ENCODE assay signal across 8 cellular contexts in the genomic region with DNA sequence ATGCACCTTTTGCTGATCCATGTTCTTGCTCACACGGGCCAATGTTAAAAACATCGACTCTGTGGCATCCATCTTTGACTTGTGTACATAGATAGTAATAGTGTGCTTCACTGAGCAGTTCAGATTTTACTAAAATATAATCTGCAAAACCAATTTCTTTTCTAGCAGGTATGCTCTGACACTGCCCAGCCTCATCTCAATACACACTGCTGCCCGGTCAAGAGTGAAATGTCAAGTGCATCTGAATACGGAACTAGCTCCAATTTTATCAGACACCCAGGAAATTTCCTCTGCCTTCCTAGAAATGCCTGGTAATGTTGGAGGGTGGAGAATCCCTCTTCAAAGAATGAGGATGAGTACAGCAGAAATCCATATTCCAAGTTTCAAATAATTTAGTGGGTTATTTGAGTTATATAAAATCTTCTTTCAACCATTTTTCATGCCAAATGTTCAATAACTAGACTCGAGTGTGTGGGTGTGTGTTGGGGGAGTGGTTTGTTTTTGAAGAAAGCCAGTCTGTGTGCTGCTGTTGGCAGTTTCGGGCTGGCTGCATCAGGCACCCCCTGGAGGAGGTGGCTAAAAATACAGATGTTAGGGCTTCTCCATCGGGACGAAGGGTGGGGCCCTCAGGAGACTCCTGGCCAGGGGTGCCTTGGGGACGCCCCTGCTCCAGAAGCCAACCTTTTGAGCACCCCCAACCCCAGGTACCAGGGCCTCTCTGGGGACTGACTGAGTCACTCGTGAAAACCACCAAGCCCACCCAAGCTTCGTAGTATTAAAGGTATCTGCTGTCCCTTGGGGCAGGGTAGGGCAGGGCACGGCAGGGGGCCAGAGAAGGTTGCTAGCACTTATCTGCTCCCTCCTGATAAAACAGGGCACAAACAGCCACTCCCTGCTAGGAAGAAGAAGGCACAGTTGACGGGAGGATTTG. TPM values are rescaled to one million over a fixed set of nuclear protein-coding genes. Genes with fewer than 3 reads are reported as not detected.
DNase-seq lines count a peak whose midpoint lies in the region; ATAC-seq and TF ChIP-seq lines count a peak whose summit lies in the region.

No MANE protein-coding gene starts in this region.

- H3K14ac ChIP-seq in trophoblast cell (ENCODE audit: low read length): no peak overlapping the region

- peak; percentile 15 for DNase-seq in stimulated activated CD4-positive, alpha-beta T cell treated with anti-CD3 and anti-CD28 coated beads, Interleukin-4, amount 100 ng/mL, for 24 hours
- no peak for DNase-seq in stimulated activated CD4-positive, alpha-beta T cell treated with anti-CD3 and anti-CD28 coated beads, Interleukin-4, amount 100 ng/mL, for 4 hours
- DNase-seq in RPMI8226 (peak; percentile 40), fibroblast of the aortic adventitia (ENCODE audit: low read depth) (peak; percentile 66), trophoblast cell (peak in 1 of 2 donors; percentile 50), putamen (ENCODE audit: low spot score) (no peak), GM19240 (ENCODE audit: insufficient read length, low spot score) (no peak)

- H3K79me1 ChIP-seq in trophoblast cell (ENCODE audit: low read length): no peaks in the 10 kb centered on the region

- H3K4me3 ChIP-seq in fibroblast of the aortic adventitia (ENCODE audit: low read depth, low read length) (no peak overlapping the region), trophoblast cell (ENCODE audit: low read depth, low read length) (no peak overlapping the region)

- H4K91ac ChIP-seq in trophoblast cell (ENCODE audit: low read depth, low read length): no peak overlapping the region

- H2BK12ac ChIP-seq in trophoblast cell (ENCODE audit: low read length): no peak overlapping the region

- no peak for ATAC-seq in GM19328 (IDR thresholded peaks at IDR 0.05; ENCODE audit: unreplicated experiment)

- peaks cover 10 to 11% of the 10 kb centered on the region in 2 experiments for H3K4me1 ChIP-seq in trophoblast cell (ENCODE audit: control insufficient read depth in 1 of 2, insufficient read depth in 2 of 2, low read length in 2 of 2)

- H4K8ac ChIP-seq in trophoblast cell (ENCODE audit: low read depth, low read length): no peak overlapping the region

- peak overlapping the region; percentile 44 for H3K4ac ChIP-seq in trophoblast cell (ENCODE audit: low read depth, low read length)

- WGBS in trophoblast cell (ENCODE audit: extremely low coverage, insufficient coverage, insufficient read length): no CpG with 5 or more reads among the region's 13 CpGs

- H3K27ac ChIP-seq in trophoblast cell (ENCODE audit: low read depth, low read length): no peak overlapping the region

- peak; percentile 60 for TF ChIP-seq CTCF in fibroblast of the aortic adventitia (IDR thresholded peaks at IDR 0.05; ENCODE audit: insufficient read depth, low read length)

- H3K4me2 ChIP-seq in trophoblast cell (ENCODE audit: low read length): no peak overlapping the region

- no peak overlapping the region for H2AK5ac ChIP-seq in trophoblast cell (ENCODE audit: low read length)

- no peaks in the 10 kb centered on the region for H3K27me3 ChIP-seq in trophoblast cell (ENCODE audit: insufficient read depth, low read length)

- no peaks in the 10 kb centered on the region for H3K9me3 ChIP-seq in trophoblast cell (ENCODE audit: insufficient read depth, low read depth, low read length)

- H2AFZ ChIP-seq in trophoblast cell (ENCODE audit: insufficient read depth, low read length, poor library complexity): no peak overlapping the region

- H3K9ac ChIP-seq in trophoblast cell (ENCODE audit: low read length): no peak overlapping the region

- H3K23ac ChIP-seq in trophoblast cell (ENCODE audit: low read length): no peak overlapping the region

- H2BK5ac ChIP-seq in trophoblast cell (ENCODE audit: low read depth, low read length, poor library complexity): no peak overlapping the region

- no peak overlapping the region for H2BK120ac ChIP-seq in trophoblast cell (ENCODE audit: insufficient read depth, low read length, poor library complexity)

- H3K36me3 ChIP-seq in trophoblast cell (ENCODE audit: control insufficient read depth in 1 of 2, insufficient read depth in 2 of 2, low read length in 2 of 2): peaks cover 15 to 21% of the 10 kb centered on the region in 2 experiments

- no peak overlapping the region for H3K18ac ChIP-seq in trophoblast cell (ENCODE audit: low read length)

- no peak overlapping the region for H4K12ac ChIP-seq in trophoblast cell (ENCODE audit: low read depth, low read length)

- peaks cover 31% of the 10 kb centered on the region for H3K79me2 ChIP-seq in trophoblast cell (ENCODE audit: control insufficient read depth, insufficient read depth, low read length, poor library complexity)

RNA-seq across cellular contexts. Expression of a gene that starts 15.4 kb away (rescaled TPM):
- total RNA-seq in fibroblast of the aortic adventitia (ENCODE audit: low replicate concordance): 37.9 and 45.4 TPM in 2 replicates
- polyA plus RNA-seq in trophoblast cell (2013): 57.7 and 58.8 TPM in 2 replicates

Comparison
In these comparisons a context has a peak if more than half of its experiments do, and no peak if none do; other contexts are left out.
1. DNase-seq: peak in stimulated activated CD4-positive, alpha-beta T cell treated with anti-CD3 and anti-CD28 coated beads, Interleukin-4, amount 100 ng/mL, for 24 hours (single experiment), RPMI8226 (single experiment) and fibroblast of the aortic adventitia (single experiment); none in stimulated activated CD4-positive, alpha-beta T cell treated with anti-CD3 and anti-CD28 coated beads, Interleukin-4, amount 100 ng/mL, for 4 hours (0 of 2), putamen (single experiment) and GM19240 (single experiment).